Comparison of ENCODE assay signal across 8 cellular contexts in genomic region chr3:43181202-43181910, GRCh38.
DNase-seq lines count a peak whose midpoint lies in the region; ATAC-seq and TF ChIP-seq lines count a peak whose summit lies in the region.

No MANE protein-coding gene starts in this region.

- no peaks in the 10 kb centered on the region for H3K27me3 ChIP-seq in spleen (replicated peaks in 1 of 7)
- no peaks in the 10 kb centered on the region for H3K27me3 ChIP-seq in ovary

- H3K4me3 Mint-ChIP-seq in activated T-cell treated with anti-CD3 and anti-CD28 coated beads, Interleukin-2, amount 50 U/mL, for 24 hours: peak overlapping the region; percentile 34

- H3K36me3 Mint-ChIP-seq in activated T-cell treated with anti-CD3 and anti-CD28 coated beads, Interleukin-2, amount 50 U/mL, for 24 hours (ENCODE audit: low read depth): no peaks in the 10 kb centered on the region

- peak overlapping the region in 1 of 8 donors; percentile 6 for H3K4me3 ChIP-seq in spleen
- H3K4me3 ChIP-seq in ovary: no peak overlapping the region

- H3K27me3 Mint-ChIP-seq in activated T-cell treated with anti-CD3 and anti-CD28 coated beads, Interleukin-2, amount 50 U/mL, for 24 hours: no peaks in the 10 kb centered on the region

- peaks cover 21 to 54% (median 43%) of the 10 kb centered on the region in 6 donors for H3K4me1 ChIP-seq in spleen
- H3K4me1 ChIP-seq in ovary (ENCODE audit: insufficient read depth): peaks cover 3% of the 10 kb centered on the region

- peak overlapping the region; percentile 80 for H3K27ac Mint-ChIP-seq in activated T-cell treated with anti-CD3 and anti-CD28 coated beads, Interleukin-2, amount 50 U/mL, for 24 hours

- peak; percentile 65 for DNase-seq in activated T-cell treated with anti-CD3 and anti-CD28 coated beads, Interleukin-2, amount 50 U/mL, for 24 hours
- DNase-seq in spleen: no peak
- no peak for DNase-seq in iPS-NIHi11 (ENCODE audit: low spot score)
- no peak for DNase-seq in ovary
- no peak for DNase-seq in activated CD4-positive, CD25-positive, alpha-beta regulatory T cell treated with anti-CD3 and anti-CD28 coated beads, Interleukin-2, amount 50 U/mL, for 72 hours

- peak overlapping the region in 7 of 8 donors; percentile 60 to 82 (median 77) for H3K27ac ChIP-seq in spleen
- no peak overlapping the region for H3K27ac ChIP-seq in ovary

- WGBS in spleen, 5 donors: 56 to 64% (median 61%) methylated on average over 16 to 17 of the region's 17 CpGs
- 88 to 89% (median 88%) methylated on average over 17 of the region's 17 CpGs for WGBS in ovary, 3 donors

- TF ChIP-seq EP300 in ovary (IDR thresholded peaks at IDR 0.05): no peak

- H3K4me1 Mint-ChIP-seq in activated T-cell treated with anti-CD3 and anti-CD28 coated beads, Interleukin-2, amount 50 U/mL, for 24 hours (ENCODE audit: low read depth): peaks cover 46% of the 10 kb centered on the region

- TF ChIP-seq POLR2A in spleen (IDR thresholded peaks at IDR 0.05): no peak
- TF ChIP-seq POLR2A in ovary (IDR thresholded peaks at IDR 0.05): no peak

- no peaks in the 10 kb centered on the region for H3K9me3 Mint-ChIP-seq in activated T-cell treated with anti-CD3 and anti-CD28 coated beads, Interleukin-2, amount 50 U/mL, for 24 hours

- H3K9me3 ChIP-seq in spleen (no peaks in the 10 kb centered on the region), ovary (no peaks in the 10 kb centered on the region)

- ATAC-seq in GM18909 (IDR thresholded peaks at IDR 0.05; ENCODE audit: poor library complexity, unreplicated experiment) (peak; percentile 66), HG03354 (IDR thresholded peaks at IDR 0.05; ENCODE audit: poor library complexity, severe bottlenecking, unreplicated experiment) (peak; percentile 70), HG03280 (IDR thresholded peaks at IDR 0.05; ENCODE audit: unreplicated experiment) (no peak)

- H3K36me3 ChIP-seq in spleen: no peaks in the 10 kb centered on the region
- H3K36me3 ChIP-seq in ovary: no peaks in the 10 kb centered on the region

- TF ChIP-seq CTCF in spleen (IDR thresholded peaks at IDR 0.05 in 8 of 11, conservative IDR thresholded peaks at IDR 0.05 in 3 of 11): no peak
- TF ChIP-seq CTCF in ovary (IDR thresholded peaks at IDR 0.05): no peak

- intact Hi-C loops in spleen (cut with DNase I; ENCODE audit: low total_unique reads): no loop called here
- intact Hi-C loops in ovary (cut with DNase I): no loop called here

Comparison
In these comparisons a context has a peak if more than half of its experiments do, and no peak if none do; other contexts are left out.
1. H3K27ac ChIP-seq: peak in spleen (7 of 8); none in ovary (0 of 2).